In the genomic region with DNA sequence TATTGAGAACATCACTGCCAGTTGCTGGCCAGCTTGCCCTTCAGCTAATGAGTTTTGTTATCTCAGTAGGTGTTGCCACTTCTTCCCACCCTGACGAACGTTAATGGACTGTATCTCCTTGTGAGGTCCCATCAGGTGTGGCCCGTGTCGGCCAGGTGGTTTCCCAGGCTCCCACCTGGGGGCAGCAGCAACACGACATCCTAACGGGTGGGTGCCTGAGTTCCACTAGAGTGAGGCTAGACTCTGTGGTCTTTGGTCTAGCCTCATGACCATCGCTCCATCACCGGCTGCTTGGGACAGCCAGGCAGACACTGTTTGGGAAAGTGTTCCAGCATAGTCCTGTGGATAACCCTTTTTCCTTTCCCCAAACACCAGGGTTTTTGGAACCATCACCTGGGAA, we compare ENCODE assay signal across 10 cellular contexts. TPM values are rescaled to one million over a fixed set of nuclear protein-coding genes. Genes with fewer than 3 reads are reported as not detected.
DNase-seq lines count a peak whose midpoint lies in the region; ATAC-seq, FAIRE-seq and TF ChIP-seq lines count a peak whose summit lies in the region.
"Had no signal": no experiment of that assay in that cellular context is flagged by ENCODE, and none has a peak within 500 bp of the region (broad histone marks: within the 10 kb centered on the region; RNA-seq: fewer than 3 reads in every experiment).

No MANE protein-coding gene starts in this region.

- peak overlapping the region; percentile 73 for H2AFZ ChIP-seq in astrocyte (ENCODE audit: low read depth, low read length)
- peak overlapping the region; percentile 39 for H2AFZ ChIP-seq in neuron (ENCODE audit: low read depth, low read length)

- TF ChIP-seq POLR2A in prostate gland (IDR thresholded peaks at IDR 0.05), result no peak

- H3K27me3 Mint-ChIP-seq in HFFc6 (ENCODE audit: insufficient read depth) (peaks cover 4% of the 10 kb centered on the region), astrocyte (ENCODE audit: low read depth, unreplicated experiment) (peaks cover 15% of the 10 kb centered on the region)

- H3K4me1 ChIP-seq in ES-I3 (ENCODE audit: insufficient read depth, low read length) (no peaks in the 10 kb centered on the region; the same call in 1 of the 2 replicates), astrocyte (ENCODE audit: insufficient read depth, low read length) (peaks cover 12% of the 10 kb centered on the region), neuron (ENCODE audit: insufficient read depth, low read length) (no peaks in the 10 kb centered on the region), prostate gland (replicated peaks) (no peaks in the 10 kb centered on the region)

- H3K79me2 ChIP-seq in astrocyte (ENCODE audit: insufficient read depth, low read length), result no peaks in the 10 kb centered on the region

- no peak for FAIRE-seq in astrocyte (lab: Jason Lieb, UNC)
- FAIRE-seq: pancreas had no signal

- H3K4me3 ChIP-seq in astrocyte (ENCODE audit: insufficient read depth, low read depth, low read length) (no peak overlapping the region), neuron (ENCODE audit: low read length) (no peak overlapping the region), prostate gland (no peak overlapping the region)

- H3K4me1 Mint-ChIP-seq in HFFc6 (ENCODE audit: low read depth) (peaks cover 32% of the 10 kb centered on the region), astrocyte (ENCODE audit: low read depth, unreplicated experiment) (peaks cover 13% of the 10 kb centered on the region)

- H4K20me1 ChIP-seq in astrocyte (ENCODE audit: insufficient read depth, low read length), result no peaks in the 10 kb centered on the region

- intact Hi-C loops in prostate gland (cut with DNase I), result loop anchor here (2.0 kb wide), 1 partner anchor 41 kb away; no protein-coding TSS in a partner anchor

- H3K9me3 Mint-ChIP-seq in HFFc6 (no peaks in the 10 kb centered on the region), astrocyte (ENCODE audit: unreplicated experiment) (no peaks in the 10 kb centered on the region)

- no peak overlapping the region for H3K27ac ChIP-seq in astrocyte (ENCODE audit: low read depth, low read length)
- H3K27ac ChIP-seq in prostate gland, result no peak overlapping the region

- TF ChIP-seq CTCF in HFFc6 (IDR thresholded peaks at IDR 0.05), result 0 out of 2 replicates have a peak, but pooled peaks have one; percentile 14
- TF ChIP-seq CTCF in astrocyte (IDR thresholded peaks at IDR 0.05; ENCODE audit: insufficient read depth, low read depth, low read length), result no peak
- TF ChIP-seq CTCF in prostate gland (IDR thresholded peaks at IDR 0.05), result no peak
- TF ChIP-seq CTCF in omental fat pad (IDR thresholded peaks at IDR 0.05), result no peak

- H3K9ac ChIP-seq in ES-I3 (ENCODE audit: low read depth, low read length), result peak overlapping the region; percentile 61; the same call in 1 of the 2 replicates
- H3K9ac ChIP-seq in astrocyte (ENCODE audit: low read length), result no peak overlapping the region

- H3K27me3 ChIP-seq in astrocyte (ENCODE audit: insufficient read depth, low read length) (no peaks in the 10 kb centered on the region), neuron (ENCODE audit: insufficient read depth, low read length) (no peaks in the 10 kb centered on the region), prostate gland (replicated peaks; ENCODE audit: insufficient read depth) (no peaks in the 10 kb centered on the region)
- H3K27me3 ChIP-seq: pancreas, thyroid gland had no signal

- H3K36me3 Mint-ChIP-seq in HFFc6 (ENCODE audit: low read depth), result peaks cover 8% of the 10 kb centered on the region
- H3K36me3 Mint-ChIP-seq in astrocyte (ENCODE audit: low read depth, unreplicated experiment), result no peaks in the 10 kb centered on the region

- H3K9me3 ChIP-seq in ES-I3 (ENCODE audit: control insufficient read depth, insufficient read depth, low read length) (no peaks in the 10 kb centered on the region), astrocyte (ENCODE audit: insufficient read depth, low read depth, low read length) (no peaks in the 10 kb centered on the region), neuron (ENCODE audit: low read length) (peaks cover 2% of the 10 kb centered on the region), prostate gland (no peaks in the 10 kb centered on the region)
- H3K9me3 ChIP-seq: pancreas, thyroid gland had no signal

- WGBS in prostate gland, result 81% methylated on average over 8 of the region's 8 CpGs

- H3K4me2 ChIP-seq in astrocyte (ENCODE audit: low read length), result no peak overlapping the region

- DNase-seq in HFFc6, result no peak
- no peak for DNase-seq in astrocyte (ENCODE audit: low read depth)
- DNase-seq in prostate gland (ENCODE audit: low spot score), result no peak
- no peak for DNase-seq in activated CD8-positive, alpha-beta memory T cell treated with anti-CD3 and anti-CD28 coated beads, Interleukin-2, amount 50 U/mL, for 4 hours
- no peak for DNase-seq in omental fat pad (ENCODE audit: low spot score)

- ATAC-seq in HG03175 (IDR thresholded peaks at IDR 0.05; ENCODE audit: unreplicated experiment) (no peak), omental fat pad (ENCODE audit: low FRiP score) (no peak)

- no peaks in the 10 kb centered on the region for H3K36me3 ChIP-seq in ES-I3 (ENCODE audit: insufficient read depth, low read length)
- H3K36me3 ChIP-seq in astrocyte (ENCODE audit: insufficient read depth, low read length), result no peaks in the 10 kb centered on the region
- H3K36me3 ChIP-seq in neuron (ENCODE audit: insufficient read depth, low read length), result no peaks in the 10 kb centered on the region
- H3K36me3 ChIP-seq in prostate gland, result no peaks in the 10 kb centered on the region
- H3K36me3 ChIP-seq: pancreas, thyroid gland had no signal

- H3K4me3 Mint-ChIP-seq in HFFc6 (no peak overlapping the region), astrocyte (ENCODE audit: unreplicated experiment) (no peak overlapping the region)

- H3K27ac Mint-ChIP-seq in HFFc6 (no peak overlapping the region), astrocyte (ENCODE audit: unreplicated experiment) (no peak overlapping the region)

RNA-seq across cellular contexts. Expression of a gene that starts 45.6 kb away (rescaled TPM):
- 10 to 100 TPM; 31.7 to 44.1 (median 41.5) TPM for total RNA-seq in HFFc6 (2021; fragmentation: NEBNext Ultra II Directional; extraction: Animal tissue kit (Norgen Biotek cat#: 25700))
- 46.9 and 52.1 TPM in 2 replicates for total RNA-seq in astrocyte
- 10 to 100 TPM; 49.0 to 74.7 TPM for total RNA-seq in prostate gland
- 10 to 100 TPM; 22.5 to 28.7 (median 24.8) TPM for total RNA-seq in omental fat pad

RNA-seq across cellular contexts. Expression of a gene that starts 50.7 kb away (rescaled TPM):
- total RNA-seq in HFFc6 (2021; fragmentation: NEBNext Ultra II Directional; extraction: Animal tissue kit (Norgen Biotek cat#: 25700)), result 100 to 1,000 TPM in 3 of 6 experiments, 10 to 100 TPM in 3; 86.5 to 104 (median 97.4) TPM
- total RNA-seq in astrocyte (71.2 and 75.2 TPM in 2 replicates), prostate gland (10 to 100 TPM; 30.4 to 65.9 TPM), omental fat pad (10 to 100 TPM; 42.6 to 86.8 (median 58.6) TPM)
